In genomic region chr16:15694499-15694898, GRCh38 we compare ENCODE assay signal across 35 cellular contexts.
"Had no signal": no experiment of that assay in that cellular context is flagged by ENCODE, and none has a peak within 500 bp of the region (broad histone marks: within the 10 kb centered on the region; RNA-seq: fewer than 3 reads in every experiment).

No MANE protein-coding gene starts in this region.

- H3K9me3 Mint-ChIP-seq: activated CD4-positive, alpha-beta T cell treated with anti-CD3 and anti-CD28 coated beads, Interleukin-2, amount 10 ng/mL, durations not matched to agents 24 days and 14 days; activated CD8-positive, alpha-beta T cell treated with anti-CD3 and anti-CD28 coated beads for 36 hours; activated naive CD4-positive, alpha-beta T cell treated with anti-CD3 and anti-CD28 coated beads for 36 hours; activated naive CD4-positive, alpha-beta T cell treated with anti-CD3 and anti-CD28 coated beads, Interleukin-2, amount 50 U/mL, for 72 hours; activated T-cell treated with anti-CD3 and anti-CD28 coated beads, Interleukin-2, amount 50 U/mL, for 72 hours; activated T-helper 17 cell treated with anti-CD3 and anti-CD28 coated beads, Interleukin-2, amount 50 U/mL, for 72 hours; T-cell had no signal

- ATAC-seq: activated CD8-positive, alpha-beta T cell treated with anti-CD3 and anti-CD28 coated beads for 36 hours; activated naive CD4-positive, alpha-beta T cell treated with anti-CD3 and anti-CD28 coated beads, Interleukin-2, amount 50 U/mL, for 72 hours; activated T-cell treated with anti-CD3 and anti-CD28 coated beads, Interleukin-2, amount 50 U/mL, for 72 hours; activated T-helper 17 cell treated with anti-CD3 and anti-CD28 coated beads, Interleukin-2, amount 50 U/mL, for 72 hours; body of pancreas; PC-3; Right ventricle myocardium inferior; SK-N-SH treated with all-trans-retinoic acid at 6 μM for 48 hours; T-cell had no signal

- H3K4me3 Mint-ChIP-seq: activated CD4-positive, alpha-beta T cell treated with anti-CD3 and anti-CD28 coated beads, Interleukin-2, amount 10 ng/mL, durations not matched to agents 24 days and 14 days; activated CD8-positive, alpha-beta T cell treated with anti-CD3 and anti-CD28 coated beads for 36 hours; activated naive CD4-positive, alpha-beta T cell treated with anti-CD3 and anti-CD28 coated beads for 36 hours; activated T-cell treated with anti-CD3 and anti-CD28 coated beads, Interleukin-2, amount 50 U/mL, for 72 hours; activated T-helper 17 cell treated with anti-CD3 and anti-CD28 coated beads, Interleukin-2, amount 50 U/mL, for 72 hours; T-cell had no signal

- H3K27me3 Mint-ChIP-seq: activated CD4-positive, alpha-beta T cell treated with anti-CD3 and anti-CD28 coated beads, Interleukin-2, amount 10 ng/mL, durations not matched to agents 24 days and 14 days; activated CD8-positive, alpha-beta T cell treated with anti-CD3 and anti-CD28 coated beads for 36 hours; activated T-helper 17 cell treated with anti-CD3 and anti-CD28 coated beads, Interleukin-2, amount 50 U/mL, for 72 hours; T-cell had no signal

- H3K27me3 ChIP-seq: adrenal gland, body of pancreas, breast epithelium, Peyer's patch had no signal

- H3K4me2 ChIP-seq: KMS-11 had no signal

- H3K9me3 ChIP-seq: adrenal gland, body of pancreas, breast epithelium, Peyer's patch had no signal

- H3K27ac ChIP-seq: adrenal gland, body of pancreas, breast epithelium, KMS-11, Peyer's patch, WERI-Rb-1 had no signal

- H3K27ac Mint-ChIP-seq: activated CD4-positive, alpha-beta T cell treated with anti-CD3 and anti-CD28 coated beads, Interleukin-2, amount 10 ng/mL, durations not matched to agents 24 days and 14 days; activated CD8-positive, alpha-beta T cell treated with anti-CD3 and anti-CD28 coated beads for 36 hours; activated naive CD4-positive, alpha-beta T cell treated with anti-CD3 and anti-CD28 coated beads for 36 hours; activated naive CD4-positive, alpha-beta T cell treated with anti-CD3 and anti-CD28 coated beads, Interleukin-2, amount 50 U/mL, for 72 hours; activated T-cell treated with anti-CD3 and anti-CD28 coated beads, Interleukin-2, amount 50 U/mL, for 72 hours; activated T-helper 17 cell treated with anti-CD3 and anti-CD28 coated beads, Interleukin-2, amount 50 U/mL, for 72 hours; T-cell had no signal

- H3K4me3 ChIP-seq: adrenal gland, body of pancreas, breast epithelium, Peyer's patch had no signal

- H3K9ac ChIP-seq: KMS-11 had no signal

- H3K4me1 ChIP-seq: adrenal gland, body of pancreas, breast epithelium, Peyer's patch had no signal

- DNase-seq: activated CD4-positive, alpha-beta T cell treated with anti-CD3 and anti-CD28 coated beads, Interleukin-2, amount 10 ng/mL, durations not matched to agents 24 days and 14 days; activated CD4-positive, alpha-beta T cell treated with anti-CD3 and anti-CD28 coated beads, Interleukin-2, amount 50 U/mL, for 4 hours; activated CD8-positive, alpha-beta T cell treated with anti-CD3 and anti-CD28 coated beads for 36 hours; activated gamma-delta T cell; activated naive CD4-positive, alpha-beta T cell treated with anti-CD3 and anti-CD28 coated beads for 36 hours; activated T-cell treated with anti-CD3 and anti-CD28 coated beads, Interleukin-2, amount 50 U/mL, for 1 hour; activated T-cell treated with anti-CD3 and anti-CD28 coated beads, Interleukin-2, amount 50 U/mL, for 72 hours; adrenal gland; body of pancreas; MM.1S; MV-4-11; NCI-H1092; NCI-H1436 treated with DMSO at 0.1 percent for 48 hours; NCI-H1694 treated with DMSO at 0.1 percent for 48 hours; NCI-H2029 treated with DMSO at 0.1 percent for 48 hours; NCI-H2107; NCI-H2171; NCI-H510A; NCI-H526; NCI-H748 treated with DMSO at 0.1 percent for 48 hours; NK-92 treated with Interleukin-12 subunit alpha and Interleukin-12 subunit beta, amount 100 ng/mL, for 24 hours; PC-3; Peyer's patch; RPMI8226; SIG-M5; T-cell; T-helper 2 cell; T-helper 9 cell; WERI-Rb-1 had no signal

- H3K4me1 Mint-ChIP-seq: activated CD4-positive, alpha-beta T cell treated with anti-CD3 and anti-CD28 coated beads, Interleukin-2, amount 10 ng/mL, durations not matched to agents 24 days and 14 days; activated T-helper 17 cell treated with anti-CD3 and anti-CD28 coated beads, Interleukin-2, amount 50 U/mL, for 72 hours; T-cell had no signal
